In the genomic region with DNA sequence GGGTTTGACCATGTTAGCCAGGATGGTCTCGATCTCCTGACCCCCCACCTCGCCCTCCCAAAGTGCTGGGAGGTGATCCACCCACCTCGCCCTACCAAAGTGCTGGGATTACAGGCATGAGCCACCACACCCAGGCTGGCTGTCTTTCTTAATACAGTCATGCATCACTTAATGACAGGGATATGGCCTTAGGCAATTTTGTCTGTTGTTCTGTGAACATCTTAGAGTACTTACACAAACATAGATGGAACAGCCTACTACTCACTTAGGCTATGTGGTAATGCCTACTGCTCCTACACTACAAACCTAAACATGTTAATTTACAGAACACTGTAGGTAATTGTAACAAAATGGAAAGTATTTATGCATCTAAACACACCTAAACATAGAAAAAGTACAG, we compare ENCODE assay signal across 18 cellular contexts.
A peak's percentile ranks its signal among the peaks of the same experiment; 100 is the strongest.
DNase-seq lines count a peak whose midpoint lies in the region.
"Had no signal": no experiment of that assay in that cellular context is flagged by ENCODE, and none has a peak within 500 bp of the region (broad histone marks: within the 10 kb centered on the region; RNA-seq: fewer than 3 reads in every experiment).

No MANE protein-coding gene starts in this region.

- H3K9me3 ChIP-seq in GM23248 (ENCODE audit: low read depth) (no peaks in the 10 kb centered on the region), mesenchymal stem cell (ENCODE audit: control insufficient read depth, low read length) (peaks cover 8% of the 10 kb centered on the region)
- H3K9me3 ChIP-seq: BE2C had no signal

- no peak overlapping the region for H2BK12ac ChIP-seq in mesenchymal stem cell (ENCODE audit: low read length in 2 of 2)

- H3K4me3 ChIP-seq in GM23248: no peak overlapping the region
- H3K4me3 ChIP-seq in mesenchymal stem cell (ENCODE audit: insufficient read depth in 1 of 2, low read depth in 1 of 2, low read length in 2 of 2): no peak overlapping the region
- H3K4me3 ChIP-seq: SJSA1 had no signal

- H3K14ac ChIP-seq in mesenchymal stem cell (ENCODE audit: low read length in 2 of 2): peak overlapping the region in 1 of 2 experiments; percentile 57

- H3K27me3 ChIP-seq in GM23248 (replicated peaks; ENCODE audit: insufficient read depth): no peaks in the 10 kb centered on the region
- no peaks in the 10 kb centered on the region for H3K27me3 ChIP-seq in mesenchymal stem cell (ENCODE audit: control insufficient read depth in 1 of 2, insufficient read depth in 1 of 2, low read length in 2 of 2)
- H3K27me3 ChIP-seq: BE2C, SJSA1 had no signal

- DNase-seq in GM23248 (peak; percentile 45), NCI-H460 (ENCODE audit: extremely low read depth, low read depth) (peak; percentile 32), epithelial cell of prostate (ENCODE audit: low read depth, low spot score) (peak; percentile 69), mesenchymal stem cell (peak; percentile 38), Ammon's horn (ENCODE audit: low spot score) (no peak), foreskin melanocyte (no peak)
- no peak for DNase-seq in stimulated activated naive CD4-positive, alpha-beta T cell treated with Interleukin-2 at 50 U/mL for 16 hours (lab: John Stamatoyannopoulos, UW)
- DNase-seq: BE2C; CD4-positive, alpha-beta T cell; HCEC 1CT; KBM-7; NCI-H1436 treated with DMSO at 0.1 percent for 48 hours; NCI-H2081; NCI-H526; NK-92 treated with Interleukin-12 subunit alpha and Interleukin-12 subunit beta, amount 100 ng/mL, for 24 hours; RPMI8226; SW 1271 had no signal

- H3K79me2 ChIP-seq in GM23248 (ENCODE audit: insufficient read depth): no peaks in the 10 kb centered on the region

- H3K9ac ChIP-seq in GM23248 (no peak overlapping the region), mesenchymal stem cell (ENCODE audit: low read length) (no peak overlapping the region)

- no peak overlapping the region for H3K18ac ChIP-seq in mesenchymal stem cell (ENCODE audit: low read depth in 1 of 2, low read length in 2 of 2)

- H2AFZ ChIP-seq in GM23248 (no peak overlapping the region), mesenchymal stem cell (ENCODE audit: low read depth, low read length) (no peak overlapping the region)

- H3K79me1 ChIP-seq in mesenchymal stem cell (replicated peaks; ENCODE audit: low read length, poor library complexity, severe bottlenecking): no peaks in the 10 kb centered on the region

- no peak overlapping the region for H3K27ac ChIP-seq in GM23248
- H3K27ac ChIP-seq in epithelial cell of prostate: peak overlapping the region; percentile 37
- H3K27ac ChIP-seq in mesenchymal stem cell (ENCODE audit: low read length, poor library complexity, severe bottlenecking): no peak overlapping the region
- H3K27ac ChIP-seq: SJSA1 had no signal

- no peak overlapping the region for H2BK120ac ChIP-seq in mesenchymal stem cell (ENCODE audit: low read depth, low read length)

- H2BK5ac ChIP-seq in mesenchymal stem cell (ENCODE audit: low read depth, low read length, poor library complexity, severe bottlenecking): no peak overlapping the region

- H3K9me2 ChIP-seq in GM23248 (ENCODE audit: insufficient read depth): no peaks in the 10 kb centered on the region

- H3K4me1 ChIP-seq in GM23248 (ENCODE audit: insufficient read depth) (peaks cover 26% of the 10 kb centered on the region), mesenchymal stem cell (ENCODE audit: control insufficient read depth, insufficient read depth, low read depth, low read length) (peaks cover 3% of the 10 kb centered on the region)
- H3K4me1 ChIP-seq: BE2C, SJSA1 had no signal

- no peak overlapping the region for H4K8ac ChIP-seq in mesenchymal stem cell (ENCODE audit: low read length)

- no peak overlapping the region for H2AK5ac ChIP-seq in mesenchymal stem cell (ENCODE audit: low read length, severe bottlenecking)

- H2BK15ac ChIP-seq in mesenchymal stem cell (ENCODE audit: low read depth, poor library complexity, severe bottlenecking): no peak overlapping the region

- no peak overlapping the region for H3K23ac ChIP-seq in mesenchymal stem cell (ENCODE audit: low read length in 2 of 2)

- H4K20me1 ChIP-seq in GM23248 (ENCODE audit: insufficient read depth): no peaks in the 10 kb centered on the region

- no peak overlapping the region for H3K4me2 ChIP-seq in GM23248 (ENCODE audit: unreplicated experiment)
- no peak overlapping the region for H3K4me2 ChIP-seq in mesenchymal stem cell (ENCODE audit: low read length, poor library complexity, severe bottlenecking)

- in situ Hi-C loops in GM23248 (cut with MboI): no loop called here

- H3K36me3 ChIP-seq in GM23248 (ENCODE audit: low read depth) (no peaks in the 10 kb centered on the region), mesenchymal stem cell (ENCODE audit: control insufficient read depth in 1 of 2, insufficient read depth in 2 of 2, low read depth in 1 of 2, low read length in 2 of 2) (no peaks in the 10 kb centered on the region)
- H3K36me3 ChIP-seq: BE2C, SJSA1 had no signal

- H3K4ac ChIP-seq in mesenchymal stem cell (ENCODE audit: low read depth in 1 of 2, low read length in 2 of 2): no peak overlapping the region

- no peak overlapping the region for H4K91ac ChIP-seq in mesenchymal stem cell (ENCODE audit: low read length)

- 92 to 93% methylated on average over 3 of the region's 3 CpGs for WGBS in GM23248 (ENCODE audit: low coverage in 1 of 2, low lambda C conversion rate in 2 of 2, missing lambda C conversion rate in 2 of 2), 2 experiments
- WGBS in mesenchymal stem cell: 94% methylated on average over 3 of the region's 3 CpGs

- H3F3A ChIP-seq in GM23248 (ENCODE audit: insufficient read depth): peaks cover 14% of the 10 kb centered on the region; the same call in 1 of the 2 replicates

Comparison
In these comparisons a context has a peak if more than half of its experiments do, and no peak if none do; other contexts are left out.
1. DNase-seq: peak in GM23248 (single experiment), NCI-H460 (single experiment), epithelial cell of prostate (single experiment) and mesenchymal stem cell (single experiment); none in Ammon's horn (single experiment), stimulated activated naive CD4-positive, alpha-beta T cell treated with Interleukin-2 at 50 U/mL for 16 hours (single experiment) and foreskin melanocyte (single experiment).